ENCODE assay signal across 8 cellular contexts in genomic region chr1:67429528-67430357, GRCh38. TPM values are rescaled to one million over a fixed set of nuclear protein-coding genes. Genes with fewer than 3 reads are reported as not detected.
DNase-seq lines count a peak whose midpoint lies in the region; ATAC-seq and TF ChIP-seq lines count a peak whose summit lies in the region.

No MANE protein-coding gene starts in this region.

- intact Hi-C loops in heart right ventricle (cut with DNase I), result loop anchor here in 2 of 10 donors (2.0 to 10.0 kb wide), 2 partner anchors 33 to 55 kb away; no protein-coding TSS in a partner anchor
- intact Hi-C loops in prostate gland (cut with DNase I), result loop anchor here (10.0 kb wide), 1 partner anchor 325 kb away; no protein-coding TSS in a partner anchor

- peak overlapping the region; percentile 77 for H3K4me3 Mint-ChIP-seq in activated naive CD4-positive, alpha-beta T cell treated with anti-CD3 and anti-CD28 coated beads, Interleukin-2, amount 10 ng/mL, durations not matched to agents 7 days and 5 days

- peaks cover 44% of the 10 kb centered on the region for H3K36me3 Mint-ChIP-seq in activated naive CD4-positive, alpha-beta T cell treated with anti-CD3 and anti-CD28 coated beads, Interleukin-2, amount 10 ng/mL, durations not matched to agents 7 days and 5 days

- no peaks in the 10 kb centered on the region for H3K27me3 ChIP-seq in heart right ventricle
- no peaks in the 10 kb centered on the region for H3K27me3 ChIP-seq in prostate gland (replicated peaks; ENCODE audit: insufficient read depth)

- ATAC-seq in heart right ventricle, result peak; percentile 10 to 61 (median 27)

- peaks cover 63% of the 10 kb centered on the region for H3K4me1 Mint-ChIP-seq in activated naive CD4-positive, alpha-beta T cell treated with anti-CD3 and anti-CD28 coated beads, Interleukin-2, amount 10 ng/mL, durations not matched to agents 7 days and 5 days

- TF ChIP-seq POLR2A in prostate gland (IDR thresholded peaks at IDR 0.05), result no peak

- peak; percentile 48 for DNase-seq in ELR (ENCODE audit: low read depth)
- peak; percentile 57 for DNase-seq in NCI-H69 (lab: John Stamatoyannopoulos, UW)
- peak; percentile 52 for DNase-seq in activated naive CD4-positive, alpha-beta T cell treated with anti-CD3 and anti-CD28 coated beads, Interleukin-2, amount 10 ng/mL, durations not matched to agents 7 days and 5 days
- DNase-seq in heart right ventricle, result peak; percentile 16 to 30
- DNase-seq in prostate gland (ENCODE audit: low spot score), result peak; percentile 5
- DNase-seq in SW 1271 (lab: John Stamatoyannopoulos, UW), result no peak
- DNase-seq in kidney glomerular epithelial cell (lab: John Stamatoyannopoulos, UW), result no peak

- 0 to 1% methylated on average over 69 of the region's 69 CpGs for WGBS in heart right ventricle, 2 donors
- under 1% methylated on average over 64 of the region's 69 CpGs for WGBS in prostate gland

- CTCF ChIA-PET in HEK293 (lab: Yijun Ruan, JAX), result interaction anchor here (0.6 to 2.8 kb wide), 3 partner anchors 70 to 86 kb away, joined by 3 to 11 read pairs (median 4); no protein-coding TSS in a partner anchor
- CTCF ChIA-PET in activated naive CD4-positive, alpha-beta T cell treated with anti-CD3 and anti-CD28 coated beads, Interleukin-2, amount 10 ng/mL, durations not matched to agents 7 days and 5 days (lab: Charles Lee), result interaction anchor here (0.6 to 2.5 kb wide), 4 partner anchors 90 to 217 kb away, joined by 3 to 22 read pairs (median 3); no protein-coding TSS in a partner anchor

- H3K36me3 ChIP-seq in HEK293 (ENCODE audit: control insufficient read depth in 2 of 2, insufficient read depth in 1 of 2, low read length in 2 of 2), result peaks cover 14 to 44% of the 10 kb centered on the region in 2 experiments
- peaks cover 0 to 16% (median 11%) of the 10 kb centered on the region in 9 donors for H3K36me3 ChIP-seq in heart right ventricle
- no peaks in the 10 kb centered on the region for H3K36me3 ChIP-seq in prostate gland

- TF ChIP-seq CTCF in HEK293 (tag by site-specific recombination; IDR thresholded peaks at IDR 0.05) (peak; percentile 31), heart right ventricle (IDR thresholded peaks at IDR 0.05) (peak in 1 of 9 donors; percentile 16), prostate gland (IDR thresholded peaks at IDR 0.05) (peak in 1 of 4 experiments; percentile 5)

- no peaks in the 10 kb centered on the region for H3K27me3 Mint-ChIP-seq in activated naive CD4-positive, alpha-beta T cell treated with anti-CD3 and anti-CD28 coated beads, Interleukin-2, amount 10 ng/mL, durations not matched to agents 7 days and 5 days

- H3K9me3 ChIP-seq in HEK293 (ENCODE audit: control insufficient read depth, insufficient read depth, low read depth, low read length) (no peaks in the 10 kb centered on the region), heart right ventricle (no peaks in the 10 kb centered on the region), prostate gland (no peaks in the 10 kb centered on the region)

- peak overlapping the region; percentile 98 for H3K4me3 ChIP-seq in HEK293 (ENCODE audit: low read depth, low read length)
- H3K4me3 ChIP-seq in heart right ventricle, result peak overlapping the region; percentile 67 to 88 (median 85)
- peak overlapping the region; percentile 68 to 74 for H3K4me3 ChIP-seq in prostate gland

- H3K27ac ChIP-seq in HEK293 (ENCODE audit: extremely low read depth, low read depth, low read length) (peak overlapping the region; percentile 96), heart right ventricle (peak overlapping the region; percentile 35 to 94 (median 90)), prostate gland (peak overlapping the region; percentile 91 to 92)

- H3K9me3 Mint-ChIP-seq in activated naive CD4-positive, alpha-beta T cell treated with anti-CD3 and anti-CD28 coated beads, Interleukin-2, amount 10 ng/mL, durations not matched to agents 7 days and 5 days, result no peaks in the 10 kb centered on the region

- H3K4me1 ChIP-seq in HEK293 (ENCODE audit: control insufficient read depth, insufficient read depth, low read length) (peaks cover 9% of the 10 kb centered on the region), heart right ventricle (peaks cover 0 to 70% (median 39%) of the 10 kb centered on the region in 9 donors), prostate gland (replicated peaks) (no peaks in the 10 kb centered on the region)

- POLR2A ChIA-PET in HEK293 (lab: Yijun Ruan, JAX), result interaction anchor here (0.7 to 2.5 kb wide), 13 partner anchors 9 to 275 kb away, joined by 3 to 11 read pairs (median 4); no protein-coding TSS in a partner anchor

- H3K27ac Mint-ChIP-seq in activated naive CD4-positive, alpha-beta T cell treated with anti-CD3 and anti-CD28 coated beads, Interleukin-2, amount 10 ng/mL, durations not matched to agents 7 days and 5 days, result peak overlapping the region; percentile 93

TF ChIP-seq in HEK293, 187 proteins besides CTCF, POLR2A, EP300 and RAD21 (continues in another document):
- TF ChIP-seq ZNF2 (tag by site-specific recombination; IDR thresholded peaks at IDR 0.05) (peak; percentile 22), ZNF302 (tag by site-specific recombination; IDR thresholded peaks at IDR 0.05; ENCODE audit: low read depth) (no peak), REPIN1 (tag by site-specific recombination; IDR thresholded peaks at IDR 0.05; ENCODE audit: low read depth) (no peak), ZNF501 (tag by site-specific recombination; IDR thresholded peaks at IDR 0.05) (peak; percentile 72), ZNF184 (tag by site-specific recombination; IDR thresholded peaks at IDR 0.05) (0 out of 2 replicates have a peak, but pooled peaks have one; percentile 46), ZFP69B (tag by site-specific recombination; IDR thresholded peaks at IDR 0.05) (peak; percentile 48; the same call in 1 of the 2 replicates), ZNF341 (tag by site-specific recombination; IDR thresholded peaks at IDR 0.05; ENCODE audit: low read depth) (no peak; the same call in 1 of the 2 replicates), ZNF391 (tag by site-specific recombination; IDR thresholded peaks at IDR 0.05; ENCODE audit: borderline replicate concordance, low read depth) (peak; percentile 50; the same call in 1 of the 2 replicates), ZNF660 (tag by site-specific recombination; IDR thresholded peaks at IDR 0.05) (peak; percentile 12; the same call in 1 of the 2 replicates)
- TF ChIP-seq, protein P1, sequence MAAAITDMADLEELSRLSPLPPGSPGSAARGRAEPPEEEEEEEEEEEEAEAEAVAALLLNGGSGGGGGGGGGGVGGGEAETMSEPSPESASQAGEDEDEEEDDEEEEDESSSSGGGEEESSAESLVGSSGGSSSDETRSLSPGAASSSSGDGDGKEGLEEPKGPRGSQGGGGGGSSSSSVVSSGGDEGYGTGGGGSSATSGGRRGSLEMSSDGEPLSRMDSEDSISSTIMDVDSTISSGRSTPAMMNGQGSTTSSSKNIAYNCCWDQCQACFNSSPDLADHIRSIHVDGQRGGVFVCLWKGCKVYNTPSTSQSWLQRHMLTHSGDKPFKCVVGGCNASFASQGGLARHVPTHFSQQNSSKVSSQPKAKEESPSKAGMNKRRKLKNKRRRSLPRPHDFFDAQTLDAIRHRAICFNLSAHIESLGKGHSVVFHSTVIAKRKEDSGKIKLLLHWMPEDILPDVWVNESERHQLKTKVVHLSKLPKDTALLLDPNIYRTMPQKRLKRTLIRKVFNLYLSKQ (tag by site-specific recombination; IDR thresholded peaks at IDR 0.05; ENCODE audit: borderline replicate concordance), result no peak
- TF ChIP-seq, protein P2, sequence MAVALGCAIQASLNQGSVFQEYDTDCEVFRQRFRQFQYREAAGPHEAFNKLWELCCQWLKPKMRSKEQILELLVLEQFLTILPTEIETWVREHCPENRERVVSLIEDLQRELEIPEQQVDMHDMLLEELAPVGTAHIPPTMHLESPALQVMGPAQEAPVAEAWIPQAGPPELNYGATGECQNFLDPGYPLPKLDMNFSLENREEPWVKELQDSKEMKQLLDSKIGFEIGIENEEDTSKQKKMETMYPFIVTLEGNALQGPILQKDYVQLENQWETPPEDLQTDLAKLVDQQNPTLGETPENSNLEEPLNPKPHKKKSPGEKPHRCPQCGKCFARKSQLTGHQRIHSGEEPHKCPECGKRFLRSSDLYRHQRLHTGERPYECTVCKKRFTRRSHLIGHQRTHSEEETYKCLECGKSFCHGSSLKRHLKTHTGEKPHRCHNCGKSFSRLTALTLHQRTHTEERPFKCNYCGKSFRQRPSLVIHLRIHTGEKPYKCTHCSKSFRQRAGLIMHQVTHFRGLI (tag by site-specific recombination; IDR thresholded peaks at IDR 0.05), result 0 out of 2 replicates have a peak, but pooled peaks have one; percentile 24
- TF ChIP-seq, protein P3, sequence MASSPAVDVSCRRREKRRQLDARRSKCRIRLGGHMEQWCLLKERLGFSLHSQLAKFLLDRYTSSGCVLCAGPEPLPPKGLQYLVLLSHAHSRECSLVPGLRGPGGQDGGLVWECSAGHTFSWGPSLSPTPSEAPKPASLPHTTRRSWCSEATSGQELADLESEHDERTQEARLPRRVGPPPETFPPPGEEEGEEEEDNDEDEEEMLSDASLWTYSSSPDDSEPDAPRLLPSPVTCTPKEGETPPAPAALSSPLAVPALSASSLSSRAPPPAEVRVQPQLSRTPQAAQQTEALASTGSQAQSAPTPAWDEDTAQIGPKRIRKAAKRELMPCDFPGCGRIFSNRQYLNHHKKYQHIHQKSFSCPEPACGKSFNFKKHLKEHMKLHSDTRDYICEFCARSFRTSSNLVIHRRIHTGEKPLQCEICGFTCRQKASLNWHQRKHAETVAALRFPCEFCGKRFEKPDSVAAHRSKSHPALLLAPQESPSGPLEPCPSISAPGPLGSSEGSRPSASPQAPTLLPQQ (tag by site-specific recombination; IDR thresholded peaks at IDR 0.05), result 0 out of 2 replicates have a peak, but pooled peaks have one; percentile 6
- TF ChIP-seq, protein P4, sequence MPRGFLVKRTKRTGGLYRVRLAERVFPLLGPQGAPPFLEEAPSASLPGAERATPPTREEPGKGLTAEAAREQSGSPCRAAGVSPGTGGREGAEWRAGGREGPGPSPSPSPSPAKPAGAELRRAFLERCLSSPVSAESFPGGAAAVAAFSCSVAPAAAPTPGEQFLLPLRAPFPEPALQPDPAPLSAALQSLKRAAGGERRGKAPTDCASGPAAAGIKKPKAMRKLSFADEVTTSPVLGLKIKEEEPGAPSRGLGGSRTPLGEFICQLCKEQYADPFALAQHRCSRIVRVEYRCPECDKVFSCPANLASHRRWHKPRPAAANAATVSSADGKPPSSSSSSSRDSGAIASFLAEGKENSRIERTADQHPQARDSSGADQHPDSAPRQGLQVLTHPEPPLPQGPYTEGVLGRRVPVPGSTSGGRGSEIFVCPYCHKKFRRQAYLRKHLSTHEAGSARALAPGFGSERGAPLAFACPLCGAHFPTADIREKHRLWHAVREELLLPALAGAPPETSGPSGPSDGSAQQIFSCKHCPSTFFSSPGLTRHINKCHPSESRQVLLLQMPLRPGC (tag by site-specific recombination; IDR thresholded peaks at IDR 0.05), result peak; percentile 8; the same call in 1 of the 2 replicates

RNA-seq across cellular contexts. Expression of gene SERBP1, which starts 0.5 kb away (rescaled TPM):
- total RNA-seq in heart right ventricle (100 to 1,000 TPM; 121 to 153 (median 142) TPM), prostate gland (100 to 1,000 TPM; 155 to 169 TPM)
- 100 to 1,000 TPM in 1 of 2 donors, 10 to 100 TPM in 1; 58.3 to 121 TPM for polyA plus RNA-seq in heart right ventricle

Comparison
In these comparisons a context has a peak if more than half of its experiments do, and no peak if none do; other contexts are left out.
1. DNase-seq: peak in ELR (single experiment), NCI-H69 (single experiment), activated naive CD4-positive, alpha-beta T cell treated with anti-CD3 and anti-CD28 coated beads, Interleukin-2, amount 10 ng/mL, durations not matched to agents 7 days and 5 days (single experiment), heart right ventricle (2 of 2) and prostate gland (single experiment); none in SW 1271 (0 of 2) and kidney glomerular epithelial cell (single experiment).
2. Peak in every context shown above with its lines, with median percentiles within 50 percentile points of each other: H3K27ac ChIP-seq and H3K4me3 ChIP-seq.